26 cellular contexts compared by ENCODE assay signal in genomic region chr4:25131925-25132324, GRCh38. TPM values are rescaled to one million over a fixed set of nuclear protein-coding genes. Genes with fewer than 3 reads are reported as not detected.
DNase-seq lines count a peak whose midpoint lies in the region; ATAC-seq and TF ChIP-seq lines count a peak whose summit lies in the region.
"Had no signal": no experiment of that assay in that cellular context is flagged by ENCODE, and none has a peak within 500 bp of the region (broad histone marks: within the 10 kb centered on the region; RNA-seq: fewer than 3 reads in every experiment).

No MANE protein-coding gene starts in this region.

- H3K27me3 ChIP-seq in cardiac muscle cell (no peaks in the 10 kb centered on the region), heart right ventricle (no peaks in the 10 kb centered on the region), iPS DF 6.9 (ENCODE audit: control insufficient read depth, insufficient read depth, low read length) (no peaks in the 10 kb centered on the region)

- H3K27ac ChIP-seq in cardiac muscle cell = peak overlapping the region; percentile 74
- no peak overlapping the region for H3K27ac ChIP-seq in heart right ventricle
- no peak overlapping the region for H3K27ac ChIP-seq in iPS DF 6.9 (ENCODE audit: low read length)
- H3K27ac ChIP-seq: KMS-11 had no signal

- H3K36me3 ChIP-seq in cardiac muscle cell = no peaks in the 10 kb centered on the region
- H3K36me3 ChIP-seq in heart right ventricle = peaks cover 0 to 10% (median 0%) of the 10 kb centered on the region in 9 donors
- H3K36me3 ChIP-seq in iPS DF 6.9 (ENCODE audit: control insufficient read depth, insufficient read depth, low read length) = no peaks in the 10 kb centered on the region

- H3K9me3 ChIP-seq in cardiac muscle cell (ENCODE audit: low read depth) (no peaks in the 10 kb centered on the region), heart right ventricle (peaks cover 0 to 7% (median 0%) of the 10 kb centered on the region in 11 donors), iPS DF 6.9 (ENCODE audit: control insufficient read depth, insufficient read depth, low read length) (no peaks in the 10 kb centered on the region)

- peaks cover 11% of the 10 kb centered on the region for H3K4me1 ChIP-seq in cardiac muscle cell (ENCODE audit: low read depth)
- peaks cover 0 to 17% (median 4%) of the 10 kb centered on the region in 9 donors for H3K4me1 ChIP-seq in heart right ventricle
- peaks cover 2% of the 10 kb centered on the region; the same call in 1 of the 2 replicates for H3K4me1 ChIP-seq in iPS DF 6.9 (ENCODE audit: control insufficient read depth, insufficient read depth, low read length)

- intact Hi-C loops in heart right ventricle (cut with DNase I) = no loop called here

- no peak for TF ChIP-seq CTCF in cardiac muscle cell (IDR thresholded peaks at IDR 0.05; ENCODE audit: low read depth, low read length)
- no peak for TF ChIP-seq CTCF in heart right ventricle (IDR thresholded peaks at IDR 0.05)
- no peak for TF ChIP-seq CTCF in choroid plexus epithelial cell (conservative IDR thresholded peaks at IDR 0.05; ENCODE audit: low read depth, low read length)

- ATAC-seq in heart right ventricle = no peak
- ATAC-seq: CD8-positive, alpha-beta T cell; Panc1; SK-N-SH treated with all-trans-retinoic acid at 6 μM for 48 hours had no signal

- H3K4me3 ChIP-seq in cardiac muscle cell = no peak overlapping the region
- no peak overlapping the region for H3K4me3 ChIP-seq in heart right ventricle
- no peak overlapping the region for H3K4me3 ChIP-seq in choroid plexus epithelial cell (ENCODE audit: low read depth, low read length)
- H3K4me3 ChIP-seq in iPS DF 6.9 (ENCODE audit: low read length) = no peak overlapping the region

- no peak for DNase-seq in cardiac muscle cell (ENCODE audit: low read depth in 1 of 2, low spot score in 1 of 2)
- no peak for DNase-seq in heart right ventricle
- DNase-seq in choroid plexus epithelial cell (ENCODE audit: low read depth) = peak; percentile 13
- peak; percentile 13 for DNase-seq in iPS DF 6.9 (ENCODE audit: low read depth, low spot score)
- DNase-seq in stimulated activated CD4-positive, alpha-beta T cell treated with anti-CD3 and anti-CD28 coated beads, Interleukin-4, amount 100 ng/mL, for 1 hour = no peak
- DNase-seq in germinal center (ENCODE audit: low spot score) = no peak
- no peak for DNase-seq in DMS 273 treated with DMSO at 0.1 percent for 48 hours (lab: John Stamatoyannopoulos, UW)
- no peak for DNase-seq in AML-193 (lab: John Stamatoyannopoulos, UW)
- DNase-seq: 8988T; C1 segment of cervical spinal cord; CD8-positive, alpha-beta T cell; DMS153; GDM1; HFFc6; IMR-90; NCI-H1092 treated with DMSO at 0.1 percent for 48 hours; NCI-H146; NCI-H2029 treated with DMSO at 0.1 percent for 48 hours; NCI-H226; NCI-H510A treated with DMSO at 0.1 percent for 48 hours; NCI-H774; NK-92 treated with Interleukin-12 subunit alpha and Interleukin-12 subunit beta, amount 100 ng/mL, for 24 hours; SIG-M5 had no signal

RNA-seq across cellular contexts. Expression of gene SEPSECS, which starts 28.3 kb away (rescaled TPM):
- total RNA-seq in cardiac muscle cell (6.3 and 6.4 TPM in 2 replicates), heart right ventricle (1 to 10 TPM; 2.9 to 9.1 (median 6.2) TPM)
- polyA plus RNA-seq in cardiac muscle cell (3.6 and 9.6 TPM in 2 replicates), heart right ventricle (1 to 10 TPM; 1.3 to 6.0 TPM)

Comparison
In these comparisons a context has a peak if more than half of its experiments do, and no peak if none do; other contexts are left out.
1. DNase-seq: peak in choroid plexus epithelial cell (single experiment) and iPS DF 6.9 (single experiment); none in cardiac muscle cell (0 of 2), heart right ventricle (0 of 2), stimulated activated CD4-positive, alpha-beta T cell treated with anti-CD3 and anti-CD28 coated beads, Interleukin-4, amount 100 ng/mL, for 1 hour (single experiment), germinal center (single experiment), DMS 273 treated with DMSO at 0.1 percent for 48 hours (single experiment) and AML-193 (0 of 2).